In genomic region chr12:30691122-30691879, GRCh38 we compare ENCODE assay signal across 10 cellular contexts. TPM values are rescaled to one million over a fixed set of nuclear protein-coding genes. Genes with fewer than 3 reads are reported as not detected.
DNase-seq lines count a peak whose midpoint lies in the region; ATAC-seq and TF ChIP-seq lines count a peak whose summit lies in the region.
"Had no signal": no experiment of that assay in that cellular context is flagged by ENCODE, and none has a peak within 500 bp of the region (broad histone marks: within the 10 kb centered on the region; RNA-seq: fewer than 3 reads in every experiment).

No MANE protein-coding gene starts in this region.

- H3K4me1 ChIP-seq in GM23338 (ENCODE audit: insufficient read depth): peaks cover 18% of the 10 kb centered on the region

- H3K27ac ChIP-seq in GM23338 (ENCODE audit: low read depth): no peak overlapping the region

- H3K4me3 Mint-ChIP-seq in GM23338 (no peak overlapping the region), mesothelial cell of epicardium (no peak overlapping the region)
- H3K4me3 Mint-ChIP-seq: activated T-cell treated with anti-CD3 and anti-CD28 coated beads, Interleukin-2, amount 50 U/mL, for 4 hours had no signal

- H3K9me3 Mint-ChIP-seq in GM23338: no peaks in the 10 kb centered on the region
- H3K9me3 Mint-ChIP-seq in mesothelial cell of epicardium: no peaks in the 10 kb centered on the region
- H3K9me3 Mint-ChIP-seq: activated T-cell treated with anti-CD3 and anti-CD28 coated beads, Interleukin-2, amount 50 U/mL, for 4 hours had no signal

- H3K27ac Mint-ChIP-seq in GM23338: no peak overlapping the region
- H3K27ac Mint-ChIP-seq in mesothelial cell of epicardium: no peak overlapping the region

- ATAC-seq in GM21515 (IDR thresholded peaks at IDR 0.05; ENCODE audit: unreplicated experiment) (no peak), GM23338 (no peak)
- ATAC-seq: activated T-cell treated with anti-CD3 and anti-CD28 coated beads, Interleukin-2, amount 50 U/mL, for 4 hours had no signal

- no peak overlapping the region for H3K4me2 ChIP-seq in GM23338

- H3K79me2 ChIP-seq in GM23338 (replicated peaks; ENCODE audit: insufficient read depth): peaks cover 71% of the 10 kb centered on the region

- H3K36me3 ChIP-seq in GM23338 (ENCODE audit: insufficient read depth): no peaks in the 10 kb centered on the region

- DNase-seq in DMS53 treated with DMSO at 0.1 percent for 48 hours (lab: John Stamatoyannopoulos, UW; ENCODE audit: unreplicated experiment) (peak; percentile 99), NCI-H2029 treated with DMSO at 0.1 percent for 48 hours (lab: John Stamatoyannopoulos, UW) (peak; percentile 29), cardiac fibroblast (ENCODE audit: low read depth in 2 of 2) (peak; percentile 71 to 79), myocyte (ENCODE audit: low read depth) (peak; percentile 87), GM23338 (ENCODE audit: low spot score) (no peak), mesothelial cell of epicardium (ENCODE audit: low spot score in 2 of 2, unreplicated experiment in 2 of 2) (no peak)
- DNase-seq in activated CD8-positive, alpha-beta memory T cell treated with anti-CD3 and anti-CD28 coated beads, Interleukin-2, amount 50 U/mL, for 48 hours: no peak
- DNase-seq: activated T-cell treated with anti-CD3 and anti-CD28 coated beads, Interleukin-2, amount 50 U/mL, for 4 hours; head of caudate nucleus had no signal

- no peak overlapping the region for H2AFZ ChIP-seq in GM23338

- H3K9me2 ChIP-seq in GM23338 (ENCODE audit: insufficient read depth): no peaks in the 10 kb centered on the region

- peaks cover 9% of the 10 kb centered on the region for H4K20me1 ChIP-seq in GM23338 (replicated peaks; ENCODE audit: insufficient read depth)

- peaks cover 7% of the 10 kb centered on the region for H3K27me3 Mint-ChIP-seq in GM23338 (ENCODE audit: insufficient read depth, low read depth, poor library complexity)
- no peaks in the 10 kb centered on the region for H3K27me3 Mint-ChIP-seq in mesothelial cell of epicardium (ENCODE audit: low read depth)

- H3K4me1 Mint-ChIP-seq in GM23338 (peaks cover 25% of the 10 kb centered on the region), mesothelial cell of epicardium (peaks cover 33% of the 10 kb centered on the region)

- no peaks in the 10 kb centered on the region for H3K27me3 ChIP-seq in GM23338 (ENCODE audit: insufficient read depth)

- TF ChIP-seq CTCF in cardiac fibroblast (IDR thresholded peaks at IDR 0.05; ENCODE audit: low read depth, low read length) (no peak), GM23338 (conservative IDR thresholded peaks at IDR 0.05; ENCODE audit: low read depth in 2 of 2) (no peak), mesothelial cell of epicardium (IDR thresholded peaks at IDR 0.05; ENCODE audit: unreplicated experiment) (no peak)

- no peak overlapping the region for H3K4me3 ChIP-seq in cardiac fibroblast (replicated peaks in 1 of 2; ENCODE audit: low read depth in 2 of 2, low read length in 2 of 2)
- H3K4me3 ChIP-seq in GM23338: no peak overlapping the region

- H3F3A ChIP-seq in GM23338 (replicated peaks; ENCODE audit: low read depth): 0 out of 2 replicates have a peak, but pooled peaks cover 3% of the 10 kb centered on the region

- no peaks in the 10 kb centered on the region for H3K36me3 Mint-ChIP-seq in GM23338 (ENCODE audit: low read depth)
- peaks cover 4% of the 10 kb centered on the region for H3K36me3 Mint-ChIP-seq in mesothelial cell of epicardium

TF ChIP-seq in GM23338, 12 proteins besides CTCF, POLR2A, EP300 and RAD21:
- no peak for TF ChIP-seq JUNB (IDR thresholded peaks at IDR 0.05; ENCODE audit: unreplicated experiment)
- no peak for TF ChIP-seq ZNF114 (CRISPR knock-in tag; IDR thresholded peaks at IDR 0.05)
- TF ChIP-seq ETS1 (IDR thresholded peaks at IDR 0.05): no peak
- TF ChIP-seq CREB1 (CRISPR knock-in tag; IDR thresholded peaks at IDR 0.05; ENCODE audit: low read depth): no peak

RNA-seq across cellular contexts. Expression of gene IPO8, which starts 4.4 kb away (rescaled TPM):
- 23.2 and 24.9 TPM in 2 replicates for total RNA-seq in myocyte
- polyA plus RNA-seq in myocyte (2012): 19.1 TPM
- 53.6 and 58.2 TPM in 2 replicates for total RNA-seq in GM23338 (2014; rRNA removed; shearing (Covaris generic))
- polyA plus RNA-seq in GM23338 (2016; fragmentation: Nextera tagmentation; extraction: Ambion mirVana): 11.2 and 13.4 TPM in 2 replicates
- total RNA-seq in mesothelial cell of epicardium: 33.1 to 36.6 TPM (median 36.4 TPM) in 3 replicates

Comparison
In these comparisons a context has a peak if more than half of its experiments do, and no peak if none do; other contexts are left out.
1. DNase-seq: peak in DMS53 treated with DMSO at 0.1 percent for 48 hours (single experiment), NCI-H2029 treated with DMSO at 0.1 percent for 48 hours (single experiment), cardiac fibroblast (2 of 2) and myocyte (single experiment); none in activated CD8-positive, alpha-beta memory T cell treated with anti-CD3 and anti-CD28 coated beads, Interleukin-2, amount 50 U/mL, for 48 hours (single experiment), GM23338 (single experiment) and mesothelial cell of epicardium (0 of 2).